In genomic region chr9:36548454-36548853, GRCh38 we compare ENCODE assay signal across 28 cellular contexts. TPM values are rescaled to one million over a fixed set of nuclear protein-coding genes. Genes with fewer than 3 reads are reported as not detected.
"Had no signal": no experiment of that assay in that cellular context is flagged by ENCODE, and none has a peak within 500 bp of the region (broad histone marks: within the 10 kb centered on the region; RNA-seq: fewer than 3 reads in every experiment).

No MANE protein-coding gene starts in this region.

- ATAC-seq: activated CD4-positive, CD25-positive, alpha-beta regulatory T cell treated with anti-CD3 and anti-CD28 coated beads, Interleukin-2, amount 50 U/mL, for 24 hours; activated CD8-positive, alpha-beta T cell treated with anti-CD3 and anti-CD28 coated beads for 36 hours; body of pancreas; T-cell had no signal

- DNase-seq: activated CD4-positive, alpha-beta T cell treated with anti-CD3 and anti-CD28 coated beads for 4 hours; activated CD8-positive, alpha-beta memory T cell treated with anti-CD3 and anti-CD28 coated beads, Interleukin-2, amount 50 U/mL, for 4 hours; activated CD8-positive, alpha-beta T cell treated with anti-CD3 and anti-CD28 coated beads for 36 hours; activated T-cell treated with anti-CD3 and anti-CD28 coated beads, Interleukin-2, amount 50 U/mL, for 1 hour; amniotic stem cell; body of pancreas; central memory CD4-positive, alpha-beta T cell; cortex of kidney; Karpas-422; NCI-H1105 treated with DMSO at 0.1 percent for 48 hours; NCI-H1436 treated with DMSO at 0.1 percent for 48 hours; NCI-H187; NCI-H2081; NCI-H2227 treated with DMSO at 0.1 percent for 48 hours; NCI-H446 treated with DMSO at 0.1 percent for 48 hours; NCI-H524 treated with DMSO at 0.1 percent for 48 hours; NCI-H748 treated with DMSO at 0.1 percent for 48 hours; NK-92 treated with Interleukin-12 subunit alpha and Interleukin-12 subunit beta, amount 100 ng/mL, for 24 hours; SHP77 treated with DMSO at 0.1 percent for 48 hours; T-cell; T-helper 2 cell; T1000 had no signal

- H3K9me3 ChIP-seq: ascending aorta, body of pancreas had no signal

- H3K27ac Mint-ChIP-seq: activated CD8-positive, alpha-beta T cell treated with anti-CD3 and anti-CD28 coated beads for 36 hours; activated naive CD4-positive, alpha-beta T cell treated with anti-CD3 and anti-CD28 coated beads, Interleukin-2, amount 50 U/mL, for 24 hours; T-cell had no signal

- H3K4me1 Mint-ChIP-seq: activated naive CD4-positive, alpha-beta T cell treated with anti-CD3 and anti-CD28 coated beads, Interleukin-2, amount 50 U/mL, for 24 hours; T-cell had no signal

- H3K4me3 Mint-ChIP-seq: activated CD8-positive, alpha-beta T cell treated with anti-CD3 and anti-CD28 coated beads for 36 hours; activated naive CD4-positive, alpha-beta T cell treated with anti-CD3 and anti-CD28 coated beads, Interleukin-2, amount 50 U/mL, for 24 hours; T-cell had no signal

- H3K27ac ChIP-seq: ascending aorta, body of pancreas, VCaP had no signal

- H3K36me3 Mint-ChIP-seq: activated naive CD4-positive, alpha-beta T cell treated with anti-CD3 and anti-CD28 coated beads, Interleukin-2, amount 50 U/mL, for 24 hours; T-cell had no signal

- H3K27me3 ChIP-seq: ascending aorta, body of pancreas had no signal

- H3K4me3 ChIP-seq: ascending aorta, body of pancreas had no signal

- FAIRE-seq: bronchial epithelial cell, RCC 7860 had no signal

- H3K36me3 ChIP-seq: ascending aorta had no signal

- H3K4me1 ChIP-seq: body of pancreas had no signal

- H3K9me3 Mint-ChIP-seq: activated CD8-positive, alpha-beta T cell treated with anti-CD3 and anti-CD28 coated beads for 36 hours; activated naive CD4-positive, alpha-beta T cell treated with anti-CD3 and anti-CD28 coated beads, Interleukin-2, amount 50 U/mL, for 24 hours; T-cell had no signal

- H3K27me3 Mint-ChIP-seq: activated CD8-positive, alpha-beta T cell treated with anti-CD3 and anti-CD28 coated beads for 36 hours had no signal

RNA-seq across cellular contexts. Expression of gene MELK, which starts 24.2 kb away (rescaled TPM):
- total RNA-seq: ascending aorta, body of pancreas had no signal
